Comparison of ENCODE assay signal across 9 cellular contexts in the genomic region with DNA sequence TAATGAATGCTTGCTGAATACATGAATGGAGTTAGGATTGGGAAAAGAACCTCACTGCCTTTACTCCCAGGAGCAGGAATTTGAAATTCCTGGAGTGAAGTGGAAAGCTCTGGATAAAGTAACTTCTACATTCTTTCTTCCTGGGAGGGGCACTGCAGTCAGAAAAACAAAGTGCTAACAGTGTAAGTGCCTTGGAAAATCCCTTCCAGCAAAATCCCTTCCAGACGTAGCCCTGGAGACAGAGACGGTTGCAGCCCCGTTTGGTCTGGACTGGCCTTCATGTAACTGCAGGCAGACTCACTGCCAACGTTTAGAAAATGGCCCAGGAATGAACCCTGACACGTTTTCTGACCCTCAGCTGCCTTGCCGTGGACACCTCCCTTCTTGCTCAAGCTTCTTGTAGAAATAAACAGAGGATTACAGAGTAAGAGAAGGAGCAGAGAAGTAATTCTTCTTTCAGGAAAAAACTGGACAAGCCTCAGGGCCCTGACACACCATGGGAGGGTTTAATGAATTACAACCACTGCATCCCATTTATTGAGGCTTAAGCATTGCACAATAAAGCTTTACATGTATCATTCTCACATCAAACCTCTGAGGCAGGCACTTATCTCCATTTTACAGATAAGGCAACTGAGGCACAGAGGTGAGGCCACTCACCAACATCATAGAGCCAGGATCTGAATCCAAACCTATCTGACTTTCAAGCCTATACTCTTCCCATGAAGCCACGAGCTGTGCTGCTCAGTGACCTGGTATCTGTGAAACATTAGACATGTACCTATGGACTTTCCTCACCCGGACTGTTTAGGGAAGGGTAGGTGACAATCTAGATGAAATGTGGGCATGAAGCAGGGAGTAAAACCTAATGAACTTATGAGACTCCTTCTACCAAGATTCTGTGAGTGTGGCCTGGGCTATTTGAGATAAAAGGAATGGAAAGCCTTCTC. TPM values are rescaled to one million over a fixed set of nuclear protein-coding genes. Genes with fewer than 3 reads are reported as not detected.
DNase-seq lines count a peak whose midpoint lies in the region; ATAC-seq, FAIRE-seq and TF ChIP-seq lines count a peak whose summit lies in the region.
"Had no signal": no experiment of that assay in that cellular context is flagged by ENCODE, and none has a peak within 500 bp of the region (broad histone marks: within the 10 kb centered on the region; RNA-seq: fewer than 3 reads in every experiment).

No MANE protein-coding gene starts in this region.

- H3K9me3 ChIP-seq in CD4-positive, alpha-beta memory T cell (ENCODE audit: control insufficient read depth in 1 of 2, low read length in 2 of 2), result no peaks in the 10 kb centered on the region

- peaks cover 0 to 26% of the 10 kb centered on the region in 2 donors for H3K36me3 Mint-ChIP-seq in CD4-positive, alpha-beta memory T cell

- no peaks in the 10 kb centered on the region for H3K27me3 Mint-ChIP-seq in CD4-positive, alpha-beta memory T cell

- no peak for DNase-seq in CD4-positive, alpha-beta memory T cell
- peak; percentile 98 for DNase-seq in fibroblast of peridontal ligament (ENCODE audit: extremely low read depth)
- DNase-seq in omental fat pad (ENCODE audit: low spot score), result no peak
- no peak for DNase-seq in HTR-8/SVneo (ENCODE audit: insufficient read length, low spot score)
- DNase-seq in stimulated activated CD4-positive, alpha-beta T cell treated with anti-CD3 and anti-CD28 coated beads, Interleukin-2, amount 100 ng/mL, for 24 hours, result no peak
- DNase-seq in DMS53 treated with DMSO at 0.1 percent for 48 hours (lab: John Stamatoyannopoulos, UW; ENCODE audit: unreplicated experiment), result no peak
- DNase-seq in NOMO-1 treated with DMSO at 0.1 percent for 48 hours (lab: John Stamatoyannopoulos, UW; ENCODE audit: unreplicated experiment), result no peak

- no peak for FAIRE-seq in HTR-8/SVneo (lab: Jason Lieb, UNC)
- FAIRE-seq: islet of Langerhans had no signal

- peaks cover 100% of the 10 kb centered on the region for H3K4me1 ChIP-seq in CD4-positive, alpha-beta memory T cell (ENCODE audit: insufficient read depth, low read length)

- no peaks in the 10 kb centered on the region for H3K27me3 ChIP-seq in CD4-positive, alpha-beta memory T cell (ENCODE audit: insufficient read depth, low read length)

- TF ChIP-seq CTCF in omental fat pad (IDR thresholded peaks at IDR 0.05), result no peak

- POLR2A ChIA-PET in CD4-positive, alpha-beta memory T cell (lab: Charles Lee; ENCODE audit: partially characterized antibody), result interaction anchor here (1.2 to 11.4 kb wide), 3 partner anchors 7 to 23 kb away, joined by 8 to 179 read pairs (median 40); a partner anchor contains a TSS

- intact Hi-C loops in CD4-positive, alpha-beta memory T cell (cut with micrococcal nuclease), result no loop called here

- peaks cover 65 to 100% (median 90%) of the 10 kb centered on the region in 4 donors for H3K4me1 Mint-ChIP-seq in CD4-positive, alpha-beta memory T cell

- peaks cover 0 to 5% (median 0%) of the 10 kb centered on the region in 8 donors for H3K9me3 Mint-ChIP-seq in CD4-positive, alpha-beta memory T cell

- peak overlapping the region in 1 of 2 donors; percentile 11 for H3K4me3 ChIP-seq in CD4-positive, alpha-beta memory T cell (ENCODE audit: low read length in 2 of 2)

- H3K27ac Mint-ChIP-seq in CD4-positive, alpha-beta memory T cell, result peak overlapping the region; percentile 89 to 98 (median 96)

- peak overlapping the region in 7 of 8 donors; percentile 48 to 90 (median 80) for H3K4me3 Mint-ChIP-seq in CD4-positive, alpha-beta memory T cell

- CTCF ChIA-PET in CD4-positive, alpha-beta memory T cell (lab: Charles Lee; ENCODE audit: partially characterized antibody), result interaction anchor here (0.8 to 5.4 kb wide), 7 partner anchors 8 to 56 kb away, joined by 3 to 38 read pairs (median 10); a partner anchor contains a TSS

- peak overlapping the region; percentile 64 for H3K27ac ChIP-seq in CD4-positive, alpha-beta memory T cell (ENCODE audit: low read depth, low read length)

- H3K36me3 ChIP-seq in CD4-positive, alpha-beta memory T cell (ENCODE audit: insufficient read depth, low read length), result no peaks in the 10 kb centered on the region

- ATAC-seq in SK-N-SH treated with all-trans-retinoic acid at 6 μM for 48 hours (peak; percentile 53), omental fat pad (ENCODE audit: low FRiP score) (peak; percentile 57)

TF ChIP-seq in SK-N-SH treated with all-trans-retinoic acid at 6 μM for 48 hours, 23 proteins besides CTCF, POLR2A, EP300 and RAD21:
- peak; percentile 24 for TF ChIP-seq ISL1 (CRISPR knock-in tag; IDR thresholded peaks at IDR 0.05)
- TF ChIP-seq, protein P1, sequence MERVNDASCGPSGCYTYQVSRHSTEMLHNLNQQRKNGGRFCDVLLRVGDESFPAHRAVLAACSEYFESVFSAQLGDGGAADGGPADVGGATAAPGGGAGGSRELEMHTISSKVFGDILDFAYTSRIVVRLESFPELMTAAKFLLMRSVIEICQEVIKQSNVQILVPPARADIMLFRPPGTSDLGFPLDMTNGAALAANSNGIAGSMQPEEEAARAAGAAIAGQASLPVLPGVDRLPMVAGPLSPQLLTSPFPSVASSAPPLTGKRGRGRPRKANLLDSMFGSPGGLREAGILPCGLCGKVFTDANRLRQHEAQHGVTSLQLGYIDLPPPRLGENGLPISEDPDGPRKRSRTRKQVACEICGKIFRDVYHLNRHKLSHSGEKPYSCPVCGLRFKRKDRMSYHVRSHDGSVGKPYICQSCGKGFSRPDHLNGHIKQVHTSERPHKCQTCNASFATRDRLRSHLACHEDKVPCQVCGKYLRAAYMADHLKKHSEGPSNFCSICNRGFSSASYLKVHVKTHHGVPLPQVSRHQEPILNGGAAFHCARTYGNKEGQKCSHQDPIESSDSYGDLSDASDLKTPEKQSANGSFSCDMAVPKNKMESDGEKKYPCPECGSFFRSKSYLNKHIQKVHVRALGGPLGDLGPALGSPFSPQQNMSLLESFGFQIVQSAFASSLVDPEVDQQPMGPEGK (CRISPR knock-in tag; IDR thresholded peaks at IDR 0.05; ENCODE audit: borderline replicate concordance), result peak; percentile 53
- TF ChIP-seq ZNF70 (CRISPR knock-in tag; IDR thresholded peaks at IDR 0.05), result no peak

RNA-seq across cellular contexts. Expression of a gene that starts 7.8 kb away (rescaled TPM):
- 10 to 100 TPM; 15.6 to 15.7 TPM for total RNA-seq in CD4-positive, alpha-beta memory T cell
- polyA plus RNA-seq in CD4-positive, alpha-beta memory T cell, result 10 to 100 TPM; 10.3 to 12.8 TPM
- 10 to 100 TPM; 23.4 to 66.2 (median 49.9) TPM for total RNA-seq in omental fat pad

RNA-seq across cellular contexts. Expression of a gene that starts 23.2 kb away (rescaled TPM):
- total RNA-seq in CD4-positive, alpha-beta memory T cell, result not detected
- not detected for polyA plus RNA-seq in CD4-positive, alpha-beta memory T cell
- total RNA-seq in omental fat pad, result under 1 TPM; 0.19 to 0.95 (median 0.33) TPM
